In the genomic region with DNA sequence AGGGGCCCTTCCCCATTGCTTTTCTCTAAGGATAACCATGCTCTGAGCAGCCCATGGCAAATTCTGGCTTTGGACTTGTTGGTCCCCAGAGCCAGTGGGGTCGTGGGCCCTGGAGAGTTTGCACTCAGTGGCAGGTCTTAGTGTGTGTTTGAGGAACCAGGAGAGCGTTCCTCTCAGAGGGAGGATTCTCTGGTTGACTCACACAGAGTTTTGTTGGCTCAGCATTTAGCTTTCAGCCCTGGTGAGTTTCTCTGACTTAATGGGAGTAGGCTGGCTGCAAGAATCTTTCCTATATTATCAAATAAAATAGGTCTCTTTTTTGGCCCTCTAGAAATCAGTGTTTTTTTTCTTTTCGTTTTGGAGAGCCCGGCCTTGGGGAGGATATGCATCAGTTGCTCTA, we compare ENCODE assay signal across 11 cellular contexts. TPM values are rescaled to one million over a fixed set of nuclear protein-coding genes. Genes with fewer than 3 reads are reported as not detected.
DNase-seq lines count a peak whose midpoint lies in the region; ATAC-seq, FAIRE-seq and TF ChIP-seq lines count a peak whose summit lies in the region.
"Had no signal": no experiment of that assay in that cellular context is flagged by ENCODE, and none has a peak within 500 bp of the region (broad histone marks: within the 10 kb centered on the region; RNA-seq: fewer than 3 reads in every experiment).

No MANE protein-coding gene starts in this region.

- peak; percentile 56 for DNase-seq in DMS53 treated with DMSO at 0.1 percent for 48 hours (lab: John Stamatoyannopoulos, UW; ENCODE audit: unreplicated experiment)
- DNase-seq in K562 (ENCODE audit: extremely low read depth in 1 of 4, low spot score in 3 of 4), result no peak
- DNase-seq in naive B cell, result no peak
- no peak for DNase-seq in retina
- DNase-seq in H54 (ENCODE audit: insufficient read length, low spot score), result no peak
- DNase-seq in neuronal stem cell (ENCODE audit: low spot score), result no peak
- DNase-seq in SIG-M5 (lab: John Stamatoyannopoulos, UW), result no peak

- no peak overlapping the region for H2BK12ac ChIP-seq in neuronal stem cell (ENCODE audit: low read length)

- no peak overlapping the region for H4K8ac ChIP-seq in neuronal stem cell (ENCODE audit: low read depth, low read length)

- no peaks in the 10 kb centered on the region for H3K36me3 Mint-ChIP-seq in naive B cell

- H3K79me2 ChIP-seq in K562 (ENCODE audit: control insufficient read depth, insufficient read depth, low read length), result no peaks in the 10 kb centered on the region

- intact Hi-C loops in K562 (cut with micrococcal nuclease), result no loop called here

- no peak overlapping the region for H3K9ac ChIP-seq in K562 (ENCODE audit: insufficient read depth in 1 of 2, low read depth in 2 of 2, low read length in 2 of 2)
- H3K9ac ChIP-seq in neuronal stem cell (ENCODE audit: low read depth, low read length, poor library complexity), result no peak overlapping the region

- in situ Hi-C loops in K562 (cut with MboI), result no loop called here

- no peak overlapping the region for H2BK15ac ChIP-seq in neuronal stem cell (ENCODE audit: low read length)

- H3K27ac ChIP-seq in K562 (ENCODE audit: extremely low read depth, low read depth, low read length) (no peak overlapping the region), neuronal stem cell (replicated peaks; ENCODE audit: low read length) (no peak overlapping the region)
- H3K27ac ChIP-seq: HL-60 had no signal

- H3K4ac ChIP-seq in neuronal stem cell (ENCODE audit: low read length), result no peak overlapping the region

- H3K79me1 ChIP-seq in neuronal stem cell (ENCODE audit: low read depth, low read length), result no peaks in the 10 kb centered on the region

- H2BK5ac ChIP-seq in neuronal stem cell (ENCODE audit: low read length), result no peak overlapping the region

- H3K4me1 ChIP-seq in K562 (replicated peaks in 1 of 2; ENCODE audit: control insufficient read depth in 2 of 2, insufficient read depth in 2 of 2, low read length in 2 of 2), result peaks cover 0 to 3% of the 10 kb centered on the region in 2 experiments; a peak in 2 of 5 replicates
- peaks cover 0 to 4% of the 10 kb centered on the region in 2 donors for H3K4me1 ChIP-seq in neuronal stem cell (ENCODE audit: control insufficient read depth in 2 of 2, insufficient read depth in 1 of 2, low read depth in 1 of 2, low read length in 2 of 2)

- peaks cover 0 to 5% (median 0%) of the 10 kb centered on the region in 7 donors for H3K9me3 Mint-ChIP-seq in naive B cell
- H3K9me3 Mint-ChIP-seq: central memory CD8-positive, alpha-beta T cell; T-helper 1 cell treated with Interleukin-12 subunit alpha and Interleukin-12 subunit beta and Interleukin-4 antibody, amounts not matched to agents 30 μg/mL and 1 μg/mL, for 36 hours had no signal

- WGBS in K562 (ENCODE audit: insufficient coverage, low coverage, missing lambda C conversion rate), result 3% methylated on average over 4 of the region's 4 CpGs
- no CpG with 5 or more reads among the region's 4 CpGs for WGBS in neuronal stem cell (ENCODE audit: extremely low coverage in 2 of 2, insufficient read length in 2 of 2, insufficient replicate concordance in 1 of 2), 2 donors

- H2AK5ac ChIP-seq in neuronal stem cell (ENCODE audit: low read depth, low read length), result no peak overlapping the region

- H3K4me2 ChIP-seq in K562 (ENCODE audit: insufficient read depth, low read length) (no peak overlapping the region), neuronal stem cell (ENCODE audit: insufficient read depth, low read length, poor library complexity, severe bottlenecking) (no peak overlapping the region)

- peaks cover 41 to 54% (median 45%) of the 10 kb centered on the region in 3 donors for H3K4me1 Mint-ChIP-seq in naive B cell
- H3K4me1 Mint-ChIP-seq: central memory CD8-positive, alpha-beta T cell had no signal

- H3K14ac ChIP-seq in neuronal stem cell (ENCODE audit: low read length), result no peak overlapping the region

- H3K27me3 ChIP-seq in K562 (ENCODE audit: control insufficient read depth in 2 of 2, insufficient read depth in 2 of 2, low read length in 2 of 2) (peaks cover 48 to 70% of the 10 kb centered on the region in 2 experiments), neuronal stem cell (ENCODE audit: control insufficient read depth in 3 of 3, insufficient read depth in 3 of 3, low read depth in 1 of 3, low read length in 3 of 3) (no peaks in the 10 kb centered on the region)

- H3K4me3 Mint-ChIP-seq in naive B cell, result peak overlapping the region in 5 of 8 donors; percentile 60 to 82 (median 67)
- H3K4me3 Mint-ChIP-seq: central memory CD8-positive, alpha-beta T cell; T-helper 1 cell treated with Interleukin-12 subunit alpha and Interleukin-12 subunit beta and Interleukin-4 antibody, amounts not matched to agents 30 μg/mL and 1 μg/mL, for 36 hours had no signal

- H3K4me3 ChIP-seq in K562 (no peak overlapping the region), neuronal stem cell (ENCODE audit: low read length in 2 of 2) (no peak overlapping the region)

- CTCF ChIA-PET in K562 (lab: Yijun Ruan, JAX; ENCODE audit: low intra/inter-chr PET ratio), result no interaction called here

- TF ChIP-seq CTCF in K562 (IDR thresholded peaks at IDR 0.05 in 2 of 3, conservative IDR thresholded peaks at IDR 0.05 in 1 of 3; ENCODE audit: insufficient read depth in 2 of 3, low read depth in 1 of 3, low read length in 3 of 3), result no peak

- H3K18ac ChIP-seq in neuronal stem cell (ENCODE audit: low read length), result no peak overlapping the region

- no peak overlapping the region for H4K91ac ChIP-seq in neuronal stem cell (ENCODE audit: low read depth, low read length, poor library complexity)

- TF ChIP-seq POLR2A in K562 (conservative IDR thresholded peaks at IDR 0.05) (no peak), H54 (IDR thresholded peaks at IDR 0.05; ENCODE audit: low read depth, low read length) (no peak)

- H3K36me3 ChIP-seq in K562 (ENCODE audit: control insufficient read depth, insufficient read depth, low read length) (no peaks in the 10 kb centered on the region), neuronal stem cell (replicated peaks in 1 of 2; ENCODE audit: control insufficient read depth in 2 of 2, insufficient read depth in 2 of 2, low read length in 2 of 2) (no peaks in the 10 kb centered on the region)

- no TSS peak for BruUV-seq in K562 (replicated peaks; lab: Mats Ljungman, UMichigan)

- no peak for FAIRE-seq in K562 (lab: Jason Lieb, UNC)
- no peak for FAIRE-seq in H54 (lab: Jason Lieb, UNC)

- no peaks in the 10 kb centered on the region for H3K27me3 Mint-ChIP-seq in naive B cell

- no peaks in the 10 kb centered on the region for H3K9me3 ChIP-seq in K562 (replicated peaks; ENCODE audit: control insufficient read depth, insufficient read depth, low read depth, low read length)
- H3K9me3 ChIP-seq in neuronal stem cell (replicated peaks in 1 of 2; ENCODE audit: control insufficient read depth in 2 of 2, insufficient read depth in 1 of 2, low read depth in 1 of 2, low read length in 2 of 2), result peaks cover 0 to 2% of the 10 kb centered on the region in 2 donors

- POLR2A ChIA-PET in K562 (lab: Yijun Ruan, JAX), result no interaction called here

- no peak overlapping the region for H3K23ac ChIP-seq in neuronal stem cell (ENCODE audit: low read depth, low read length, poor library complexity)

- peak overlapping the region; percentile 44 to 94 (median 92) for H3K27ac Mint-ChIP-seq in naive B cell
- H3K27ac Mint-ChIP-seq: T-helper 1 cell treated with Interleukin-12 subunit alpha and Interleukin-12 subunit beta and Interleukin-4 antibody, amounts not matched to agents 30 μg/mL and 1 μg/mL, for 36 hours had no signal

- H2BK120ac ChIP-seq in neuronal stem cell (ENCODE audit: low read depth, low read length), result no peak overlapping the region

- no peak for TF ChIP-seq RAD21 in K562 (CRISPR knock-in tag; conservative IDR thresholded peaks at IDR 0.05 in 1 of 2, IDR thresholded peaks at IDR 0.05 in 1 of 2)

- no peak overlapping the region for H2AFZ ChIP-seq in K562 (ENCODE audit: low read depth, low read length)
- no peak overlapping the region for H2AFZ ChIP-seq in neuronal stem cell (ENCODE audit: low read length)

- no peak for TF ChIP-seq EP300 in K562 (IDR thresholded peaks at IDR 0.05; ENCODE audit: low read length)

- H3K9me1 ChIP-seq in K562 (ENCODE audit: control insufficient read depth, insufficient read depth, low read length), result no peaks in the 10 kb centered on the region

- peak; percentile 33 for ATAC-seq in HG03159 (IDR thresholded peaks at IDR 0.05; ENCODE audit: unreplicated experiment)
- ATAC-seq in K562, result no peak; the same call in 1 of the 3 replicates
- ATAC-seq in naive B cell (ENCODE audit: low read depth in 2 of 2), result no peak

- peaks cover 4% of the 10 kb centered on the region; the same call in 1 of the 2 replicates for H4K20me1 ChIP-seq in K562 (replicated peaks; ENCODE audit: control insufficient read depth, insufficient read depth, low read length)

TF ChIP-seq in K562, 482 proteins besides CTCF, POLR2A, EP300 and RAD21 (continues in another document):
- TF ChIP-seq C11orf30 (IDR thresholded peaks at IDR 0.05; ENCODE audit: low read depth), result peak; percentile 45; the same call in 1 of the 2 replicates

RNA-seq across cellular contexts. Expression of a gene that starts 20.9 kb away (rescaled TPM):
- 0.23 TPM in 1 of 2 replicates, not detected in the other for total RNA-seq in K562 (2011; cell fraction: chromatin; rRNA removed; ENCODE audit: low replicate concordance)
- total RNA-seq in K562 (2011; cell fraction: nucleolus; rRNA removed), result not detected in 2 replicates
- 0.15 TPM in 1 of 2 replicates, not detected in the other for total RNA-seq in K562 (2011; cell fraction: nucleoplasm; rRNA removed)
- total RNA-seq in K562 (2014; rRNA removed) (not detected in 2 replicates), K562 (2014; rRNA removed; fragmentation: Illumina TruSeq; extraction: Trizol) (not detected in 2 replicates), K562 (2015; rRNA removed; fragmentation: Illumina TruSeq; extraction: Trizol) (not detected in 2 replicates), K562 (2021) (0.20 and 0.36 TPM in 2 replicates)
- polyA plus RNA-seq in K562 (2011; rRNA removed) (0.01 and 0.08 TPM in 2 replicates), K562 (2014; fragmentation: Illumina TruSeq; extraction: Trizol) (not detected in 2 replicates), K562 (2014; fragmentation: Nextera tagmentation; extraction: Ambion mirVana) (not detected), K562 (2014; rRNA removed) (not detected in 2 replicates), naive B cell (ENCODE audit: low read depth in 6 of 6) (10 to 100 TPM; 13.4 to 38.8 (median 20.0) TPM)
- polyA plus RNA-seq in K562 (2011; cell fraction: cytosol; rRNA removed), result 0.01 and 0.13 TPM in 2 replicates
- 0.14 TPM in 1 of 2 replicates, not detected in the other for polyA plus RNA-seq in K562 (2011; cell fraction: nucleus; rRNA removed)
- 0.04 and 0.15 TPM in 2 replicates for polyA plus RNA-seq in K562 (2012)
- polyA minus RNA-seq in K562 (2011; rRNA and poly(A)+ RNA removed), result not detected in 2 replicates
- polyA minus RNA-seq in K562 (2011; cell fraction: cytosol; rRNA and poly(A)+ RNA removed), result not detected in 2 replicates
- polyA minus RNA-seq in K562 (2011; cell fraction: nucleus; rRNA and poly(A)+ RNA removed), result 0.27 TPM in 1 of 2 replicates, not detected in the other
- polyA plus RNA-seq in neuronal stem cell (2013, experiment 1 of 2), result 0.73 TPM
- 0.58 TPM for polyA plus RNA-seq in neuronal stem cell (2013, experiment 2 of 2)

Comparison
In these comparisons a context has a peak if more than half of its experiments do, and no peak if none do; other contexts are left out.
1. RNA of a gene that starts 20.9 kb away (polyA plus RNA-seq): 13.4 to 38.8 TPM in naive B cell; 0.01 to 0.15 TPM in K562; every median in the first group is over 10 times any median in the second.